8 cellular contexts compared by ENCODE assay signal in genomic region chr11:94493146-94493442, GRCh38. TPM values are rescaled to one million over a fixed set of nuclear protein-coding genes. Genes with fewer than 3 reads are reported as not detected.
DNase-seq lines count a peak whose midpoint lies in the region; ATAC-seq, FAIRE-seq and TF ChIP-seq lines count a peak whose summit lies in the region.

No MANE protein-coding gene starts in this region.

- FAIRE-seq in bronchial epithelial cell (lab: Jason Lieb, UNC), result no peak

- peak; percentile 36 for ATAC-seq in GM21447 (IDR thresholded peaks at IDR 0.05; ENCODE audit: unreplicated experiment)

- H3K27me3 ChIP-seq in BLaER1 (no peaks in the 10 kb centered on the region), bronchial epithelial cell (ENCODE audit: control insufficient read depth, insufficient read depth, low read length) (no peaks in the 10 kb centered on the region), muscle layer of colon (ENCODE audit: control insufficient read depth in 1 of 2, insufficient read depth in 2 of 2, low read length in 2 of 2) (no peaks in the 10 kb centered on the region)

- H3K27ac ChIP-seq in BLaER1 (peak overlapping the region; percentile 90), muscle layer of colon (ENCODE audit: low read depth, low read length) (peak overlapping the region; percentile 85)

- H3K4me1 ChIP-seq in BLaER1 (peaks cover 29% of the 10 kb centered on the region), muscle layer of colon (ENCODE audit: insufficient read depth, low read length) (peaks cover 19% of the 10 kb centered on the region)

- H3K4me2 ChIP-seq in BLaER1, result peak overlapping the region; percentile 81

- H3K4me3 ChIP-seq in BLaER1 (peak overlapping the region; percentile 85), bronchial epithelial cell (ENCODE audit: low read depth, low read length) (peak overlapping the region; percentile 80), muscle layer of colon (ENCODE audit: low read depth in 1 of 2, low read length in 2 of 2) (peak overlapping the region; percentile 80 to 98)
- H3K4me3 ChIP-seq in Jurkat, Clone E6-1 (ENCODE audit: low read length), result peak overlapping the region; percentile 75

- no peak for TF ChIP-seq CTCF in bronchial epithelial cell (IDR thresholded peaks at IDR 0.05; ENCODE audit: insufficient read depth, low read length, severe bottlenecking)

- intact Hi-C loops in head of caudate nucleus (cut with DNase I), result no loop called here

- peaks cover 18% of the 10 kb centered on the region; the same call in 1 of the 2 replicates for H4K20me1 ChIP-seq in BLaER1

- H3K9ac ChIP-seq in BLaER1, result peak overlapping the region; percentile 95
- H3K9ac ChIP-seq in muscle layer of colon (ENCODE audit: low read length), result peak overlapping the region; percentile 95

- H3K9me3 ChIP-seq in BLaER1, result no peaks in the 10 kb centered on the region
- no peaks in the 10 kb centered on the region for H3K9me3 ChIP-seq in muscle layer of colon (ENCODE audit: low read length)

- DNase-seq in Jurkat, Clone E6-1 (ENCODE audit: low read depth, low spot score), result no peak
- DNase-seq in bronchial epithelial cell (ENCODE audit: low read depth) (peak; percentile 51), head of caudate nucleus (no peak), amygdala (lab: John Stamatoyannopoulos, UW) (no peak), DMS153 treated with DMSO at 0.1 percent for 48 hours (lab: John Stamatoyannopoulos, UW; ENCODE audit: unreplicated experiment) (no peak)

- peaks cover 44% of the 10 kb centered on the region for H3K36me3 ChIP-seq in BLaER1
- H3K36me3 ChIP-seq in bronchial epithelial cell (ENCODE audit: control insufficient read depth, insufficient read depth, low read length), result peaks cover 2% of the 10 kb centered on the region
- peaks cover 30% of the 10 kb centered on the region for H3K36me3 ChIP-seq in muscle layer of colon (ENCODE audit: insufficient read depth, low read length)

RNA-seq across cellular contexts. Expression of gene MRE11, which starts 0.6 kb away (rescaled TPM):
- 34.2 TPM for polyA plus RNA-seq in Jurkat, Clone E6-1 (2012; ENCODE audit: insufficient read depth, insufficient read length)
- 4.9 and 9.7 TPM in 2 replicates for total RNA-seq in bronchial epithelial cell

RNA-seq across cellular contexts. Expression of gene ANKRD49, which starts 0.7 kb away (rescaled TPM):
- 24.8 TPM for polyA plus RNA-seq in Jurkat, Clone E6-1 (2012; ENCODE audit: insufficient read depth, insufficient read length)
- 17.1 and 20.5 TPM in 2 replicates for total RNA-seq in bronchial epithelial cell

RNA-seq across cellular contexts. Expression of gene C11orf97, which starts 19.2 kb away (rescaled TPM):
- not detected for polyA plus RNA-seq in Jurkat, Clone E6-1 (2012; ENCODE audit: insufficient read depth, insufficient read length)
- total RNA-seq in bronchial epithelial cell, result not detected in 2 replicates

RNA-seq across cellular contexts. Expression of gene FUT4, which starts 50.6 kb away (rescaled TPM):
- polyA plus RNA-seq in Jurkat, Clone E6-1 (2012; ENCODE audit: insufficient read depth, insufficient read length), result 6.6 TPM
- 1.0 and 1.8 TPM in 2 replicates for total RNA-seq in bronchial epithelial cell
